18 cellular contexts compared by ENCODE assay signal in genomic region chr1:15348648-15349047, GRCh38.
DNase-seq lines count a peak whose midpoint lies in the region; ATAC-seq and TF ChIP-seq lines count a peak whose summit lies in the region.
"Had no signal": no experiment of that assay in that cellular context is flagged by ENCODE, and none has a peak within 500 bp of the region (broad histone marks: within the 10 kb centered on the region; RNA-seq: fewer than 3 reads in every experiment).

No MANE protein-coding gene starts in this region.

- H3K36me3 ChIP-seq in H7 (replicated peaks; ENCODE audit: control insufficient read depth, insufficient read depth, low read length): no peaks in the 10 kb centered on the region

- H3K4me3 Mint-ChIP-seq in activated CD4-positive, alpha-beta memory T cell treated with anti-CD3 and anti-CD28 coated beads, Interleukin-2, amount 10 ng/mL, durations not matched to agents 7 days and 5 days: no peak overlapping the region
- no peak overlapping the region for H3K4me3 Mint-ChIP-seq in activated CD4-positive, alpha-beta memory T cell treated with anti-CD3 and anti-CD28 coated beads for 36 hours
- H3K4me3 Mint-ChIP-seq in dendritic cell treated with granulocyte-macrophage colony-stimulating factor and Interleukin-4, amounts not matched to agents 40 ng/mL and 50 ng/mL, for 4 days: no peak overlapping the region
- no peak overlapping the region for H3K4me3 Mint-ChIP-seq in natural killer cell
- H3K4me3 Mint-ChIP-seq: CD8-positive, alpha-beta T cell; GM23338; HFFc6; IgD-negative memory B cell had no signal

- ATAC-seq in natural killer cell (no peak), foreskin keratinocyte (no peak)
- ATAC-seq: A549; CD8-positive, alpha-beta T cell; GM23338; HCT116 had no signal

- no peaks in the 10 kb centered on the region for H3K36me3 Mint-ChIP-seq in activated CD4-positive, alpha-beta memory T cell treated with anti-CD3 and anti-CD28 coated beads, Interleukin-2, amount 10 ng/mL, durations not matched to agents 7 days and 5 days (ENCODE audit: low read depth)
- H3K36me3 Mint-ChIP-seq in activated CD4-positive, alpha-beta memory T cell treated with anti-CD3 and anti-CD28 coated beads for 36 hours: no peaks in the 10 kb centered on the region
- no peaks in the 10 kb centered on the region for H3K36me3 Mint-ChIP-seq in dendritic cell treated with granulocyte-macrophage colony-stimulating factor and Interleukin-4, amounts not matched to agents 40 ng/mL and 50 ng/mL, for 4 days (ENCODE audit: low read depth)
- no peaks in the 10 kb centered on the region for H3K36me3 Mint-ChIP-seq in natural killer cell
- H3K36me3 Mint-ChIP-seq: CD8-positive, alpha-beta T cell; IgD-negative memory B cell had no signal

- no peak for DNase-seq in activated CD4-positive, alpha-beta memory T cell treated with anti-CD3 and anti-CD28 coated beads, Interleukin-2, amount 10 ng/mL, durations not matched to agents 7 days and 5 days
- no peak for DNase-seq in activated CD4-positive, alpha-beta memory T cell treated with anti-CD3 and anti-CD28 coated beads for 36 hours
- DNase-seq in natural killer cell (no peak), foreskin keratinocyte (no peak), H7 (no peak)
- DNase-seq in stimulated activated CD4-positive, alpha-beta T cell treated with anti-CD3 and anti-CD28 coated beads, Interleukin-2, amount 100 ng/mL, for 24 hours: no peak
- DNase-seq: AML-193; Calu3; CD8-positive, alpha-beta T cell; DMS79 treated with DMSO at 0.1 percent for 48 hours; GF-D8; HFFc6 had no signal

- POLR2A ChIA-PET in activated CD4-positive, alpha-beta memory T cell treated with anti-CD3 and anti-CD28 coated beads, Interleukin-2, amount 10 ng/mL, durations not matched to agents 7 days and 5 days (lab: Charles Lee): no interaction called here
- POLR2A ChIA-PET in activated CD4-positive, alpha-beta memory T cell treated with anti-CD3 and anti-CD28 coated beads for 36 hours (lab: Charles Lee): no interaction called here

- H3K4me1 ChIP-seq in foreskin keratinocyte: peaks cover 21% of the 10 kb centered on the region

- H3K4me1 Mint-ChIP-seq in activated CD4-positive, alpha-beta memory T cell treated with anti-CD3 and anti-CD28 coated beads, Interleukin-2, amount 10 ng/mL, durations not matched to agents 7 days and 5 days: peaks cover 83% of the 10 kb centered on the region
- H3K4me1 Mint-ChIP-seq in activated CD4-positive, alpha-beta memory T cell treated with anti-CD3 and anti-CD28 coated beads for 36 hours (ENCODE audit: low read depth): peaks cover 39% of the 10 kb centered on the region
- H3K4me1 Mint-ChIP-seq in dendritic cell treated with granulocyte-macrophage colony-stimulating factor and Interleukin-4, amounts not matched to agents 40 ng/mL and 50 ng/mL, for 4 days (ENCODE audit: low read depth): peaks cover 79% of the 10 kb centered on the region
- H3K4me1 Mint-ChIP-seq in natural killer cell: peaks cover 68 to 88% of the 10 kb centered on the region in 2 donors
- H3K4me1 Mint-ChIP-seq: GM23338 had no signal

- no peaks in the 10 kb centered on the region for H3K9me3 Mint-ChIP-seq in activated CD4-positive, alpha-beta memory T cell treated with anti-CD3 and anti-CD28 coated beads, Interleukin-2, amount 10 ng/mL, durations not matched to agents 7 days and 5 days
- no peaks in the 10 kb centered on the region for H3K9me3 Mint-ChIP-seq in activated CD4-positive, alpha-beta memory T cell treated with anti-CD3 and anti-CD28 coated beads for 36 hours
- no peaks in the 10 kb centered on the region for H3K9me3 Mint-ChIP-seq in dendritic cell treated with granulocyte-macrophage colony-stimulating factor and Interleukin-4, amounts not matched to agents 40 ng/mL and 50 ng/mL, for 4 days
- H3K9me3 Mint-ChIP-seq in natural killer cell: peaks cover 0 to 2% of the 10 kb centered on the region in 2 donors
- H3K9me3 Mint-ChIP-seq: CD8-positive, alpha-beta T cell; GM23338; HFFc6; IgD-negative memory B cell had no signal

- no peak overlapping the region for H3K4me3 ChIP-seq in H7 (ENCODE audit: insufficient read depth, low read depth, low read length)
- H3K4me3 ChIP-seq: A549, GM23338 had no signal

- CTCF ChIA-PET in activated CD4-positive, alpha-beta memory T cell treated with anti-CD3 and anti-CD28 coated beads, Interleukin-2, amount 10 ng/mL, durations not matched to agents 7 days and 5 days (lab: Charles Lee): no interaction called here
- CTCF ChIA-PET in activated CD4-positive, alpha-beta memory T cell treated with anti-CD3 and anti-CD28 coated beads for 36 hours (lab: Charles Lee): no interaction called here

- intact Hi-C loops in activated CD4-positive, alpha-beta memory T cell treated with anti-CD3 and anti-CD28 coated beads for 36 hours (cut with micrococcal nuclease): no loop called here
- intact Hi-C loops in dendritic cell treated with granulocyte-macrophage colony-stimulating factor and Interleukin-4, amounts not matched to agents 40 ng/mL and 50 ng/mL, for 4 days (cut with micrococcal nuclease): no loop called here
- intact Hi-C loops in natural killer cell (cut with micrococcal nuclease): loop anchor here (5.0 kb wide), 1 partner anchor 34 kb away; no protein-coding TSS in a partner anchor

- peak overlapping the region; percentile 33 for H3K27ac Mint-ChIP-seq in activated CD4-positive, alpha-beta memory T cell treated with anti-CD3 and anti-CD28 coated beads, Interleukin-2, amount 10 ng/mL, durations not matched to agents 7 days and 5 days
- H3K27ac Mint-ChIP-seq in activated CD4-positive, alpha-beta memory T cell treated with anti-CD3 and anti-CD28 coated beads for 36 hours: no peak overlapping the region
- peak overlapping the region; percentile 56 for H3K27ac Mint-ChIP-seq in dendritic cell treated with granulocyte-macrophage colony-stimulating factor and Interleukin-4, amounts not matched to agents 40 ng/mL and 50 ng/mL, for 4 days
- peak overlapping the region; percentile 88 for H3K27ac Mint-ChIP-seq in natural killer cell
- H3K27ac Mint-ChIP-seq: CD8-positive, alpha-beta T cell; GM23338; HFFc6; IgD-negative memory B cell had no signal

- H3K27ac ChIP-seq in foreskin keratinocyte: no peak overlapping the region
- H3K27ac ChIP-seq: 22Rv1 had no signal

- H3K27me3 ChIP-seq in foreskin keratinocyte: no peaks in the 10 kb centered on the region
- no peaks in the 10 kb centered on the region; the same call in 1 of the 2 replicates for H3K27me3 ChIP-seq in H7 (ENCODE audit: control insufficient read depth, insufficient read depth, low read length)

- peaks cover 5% of the 10 kb centered on the region for H3K27me3 Mint-ChIP-seq in activated CD4-positive, alpha-beta memory T cell treated with anti-CD3 and anti-CD28 coated beads, Interleukin-2, amount 10 ng/mL, durations not matched to agents 7 days and 5 days
- peaks cover 24% of the 10 kb centered on the region for H3K27me3 Mint-ChIP-seq in activated CD4-positive, alpha-beta memory T cell treated with anti-CD3 and anti-CD28 coated beads for 36 hours
- peaks cover 6% of the 10 kb centered on the region for H3K27me3 Mint-ChIP-seq in dendritic cell treated with granulocyte-macrophage colony-stimulating factor and Interleukin-4, amounts not matched to agents 40 ng/mL and 50 ng/mL, for 4 days
- no peaks in the 10 kb centered on the region for H3K27me3 Mint-ChIP-seq in natural killer cell (ENCODE audit: low read depth in 2 of 2)

- TF ChIP-seq CTCF in natural killer cell (IDR thresholded peaks at IDR 0.05): no peak
- no peak for TF ChIP-seq CTCF in foreskin keratinocyte (conservative IDR thresholded peaks at IDR 0.05)
